In genomic region chr19:31326329-31327028, GRCh38 we compare ENCODE assay signal across 12 cellular contexts.
"Had no signal": no experiment of that assay in that cellular context is flagged by ENCODE, and none has a peak within 500 bp of the region (broad histone marks: within the 10 kb centered on the region; RNA-seq: fewer than 3 reads in every experiment).

No MANE protein-coding gene starts in this region.

- ATAC-seq: stimulated activated effector memory CD8-positive, alpha-beta T cell treated with anti-CD3 and anti-CD28 coated beads, Interleukin-12 subunit alpha, Interleukin-12 subunit beta, amount 100 ng/mL, for 72 hours; T-helper 17 cell had no signal

- DNase-seq: activated CD4-positive, alpha-beta T cell treated with anti-CD3 and anti-CD28 coated beads, Interleukin-2, amount 50 U/mL, for 1 hour; activated CD4-positive, CD25-positive, alpha-beta regulatory T cell; activated naive CD4-positive, alpha-beta T cell treated with anti-CD3 and anti-CD28 coated beads, Interleukin-2, amount 10 ng/mL, durations not matched to agents 7 days and 5 days; activated T-cell treated with anti-CD3 and anti-CD28 coated beads for 4 hours; central memory CD4-positive, alpha-beta T cell; effector CD8-positive, alpha-beta T cell; substantia nigra; T-helper 17 cell; trophoblast cell had no signal

- H3K27ac ChIP-seq: coronary artery, skin epidermis had no signal

- H3K4me3 ChIP-seq: coronary artery, skin epidermis had no signal
